In the genomic region with DNA sequence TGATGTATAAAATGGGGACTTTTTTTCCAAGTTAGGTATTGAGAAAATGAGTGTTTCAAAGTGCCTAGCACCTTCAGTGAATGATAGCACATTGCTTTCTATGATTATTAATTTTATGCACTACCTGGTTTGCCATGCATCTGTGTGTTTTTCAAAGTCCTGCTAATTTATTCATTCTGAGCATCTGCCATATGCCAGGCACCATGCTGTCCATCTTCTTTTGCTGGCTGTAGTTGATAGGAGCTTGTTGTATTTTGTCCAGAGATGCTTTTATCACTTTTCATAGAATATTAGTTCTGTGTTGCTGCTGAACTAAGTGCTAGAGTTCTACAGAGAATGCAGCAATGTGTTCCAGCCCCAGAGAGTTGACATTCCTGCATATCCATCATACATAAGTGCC, we compare ENCODE assay signal across 20 cellular contexts. TPM values are rescaled to one million over a fixed set of nuclear protein-coding genes. Genes with fewer than 3 reads are reported as not detected.
A peak's percentile ranks its signal among the peaks of the same experiment; 100 is the strongest.
DNase-seq lines count a peak whose midpoint lies in the region; ATAC-seq and TF ChIP-seq lines count a peak whose summit lies in the region.
"Had no signal": no experiment of that assay in that cellular context is flagged by ENCODE, and none has a peak within 500 bp of the region (broad histone marks: within the 10 kb centered on the region; RNA-seq: fewer than 3 reads in every experiment).

No MANE protein-coding gene starts in this region.

- H3K4me3 Mint-ChIP-seq in activated T-cell treated with anti-CD3 and anti-CD28 coated beads, Interleukin-2, amount 50 U/mL, for 72 hours: peak overlapping the region; percentile 63 to 74
- no peak overlapping the region for H3K4me3 Mint-ChIP-seq in activated naive CD8-positive, alpha-beta T cell treated with anti-CD3 and anti-CD28 coated beads for 36 hours
- peak overlapping the region; percentile 10 for H3K4me3 Mint-ChIP-seq in stimulated activated memory B cell treated with anti-CD40 and anti-IgM and Interleukin-4, amounts not matched to agents 10 μg/mL and 1 μg/mL and 100 μg/mL, for 72 hours
- H3K4me3 Mint-ChIP-seq: HFFc6 had no signal

- peaks cover 66% of the 10 kb centered on the region for H3K4me1 Mint-ChIP-seq in activated T-cell treated with anti-CD3 and anti-CD28 coated beads, Interleukin-2, amount 50 U/mL, for 72 hours (ENCODE audit: low read depth)
- H3K4me1 Mint-ChIP-seq in activated naive CD8-positive, alpha-beta T cell treated with anti-CD3 and anti-CD28 coated beads for 36 hours: peaks cover 52% of the 10 kb centered on the region
- H3K4me1 Mint-ChIP-seq in stimulated activated memory B cell treated with anti-CD40 and anti-IgM and Interleukin-4, amounts not matched to agents 10 μg/mL and 1 μg/mL and 100 μg/mL, for 72 hours: peaks cover 58% of the 10 kb centered on the region

- no peaks in the 10 kb centered on the region for H3K27me3 Mint-ChIP-seq in activated T-cell treated with anti-CD3 and anti-CD28 coated beads, Interleukin-2, amount 50 U/mL, for 72 hours (ENCODE audit: low read depth)
- H3K27me3 Mint-ChIP-seq in activated naive CD8-positive, alpha-beta T cell treated with anti-CD3 and anti-CD28 coated beads for 36 hours: no peaks in the 10 kb centered on the region
- H3K27me3 Mint-ChIP-seq in stimulated activated memory B cell treated with anti-CD40 and anti-IgM and Interleukin-4, amounts not matched to agents 10 μg/mL and 1 μg/mL and 100 μg/mL, for 72 hours: no peaks in the 10 kb centered on the region

- ATAC-seq in activated T-cell treated with anti-CD3 and anti-CD28 coated beads, Interleukin-2, amount 50 U/mL, for 72 hours (replicated peaks in 1 of 2): no peak
- no peak for ATAC-seq in stimulated activated memory B cell treated with anti-CD40 and anti-IgM and Interleukin-4, amounts not matched to agents 10 μg/mL and 1 μg/mL and 100 μg/mL, for 72 hours
- ATAC-seq in GM21737 (IDR thresholded peaks at IDR 0.05; ENCODE audit: unreplicated experiment) (no peak), GM21423 (IDR thresholded peaks at IDR 0.05; ENCODE audit: unreplicated experiment) (no peak)
- ATAC-seq: SK-N-SH treated with all-trans-retinoic acid at 6 μM for 48 hours had no signal

- peaks cover 37% of the 10 kb centered on the region for H3K4me1 ChIP-seq in Loucy (ENCODE audit: insufficient read depth, low read length, poor library complexity, severe bottlenecking)

- no peaks in the 10 kb centered on the region for H3K36me3 ChIP-seq in Loucy (ENCODE audit: insufficient read depth, low read length)
- H3K36me3 ChIP-seq: MG63 had no signal

- TF ChIP-seq CTCF in Loucy (conservative IDR thresholded peaks at IDR 0.05; ENCODE audit: low read length): no peak

- H3K4me2 ChIP-seq in Loucy (ENCODE audit: low read depth, low read length, poor library complexity, severe bottlenecking): peak overlapping the region; percentile 49

- H3K4me3 ChIP-seq in Loucy (ENCODE audit: low read length, poor library complexity, severe bottlenecking): no peak overlapping the region
- H3K4me3 ChIP-seq: MG63 had no signal

- no peak overlapping the region for H3K27ac Mint-ChIP-seq in activated T-cell treated with anti-CD3 and anti-CD28 coated beads, Interleukin-2, amount 50 U/mL, for 72 hours
- H3K27ac Mint-ChIP-seq in activated naive CD8-positive, alpha-beta T cell treated with anti-CD3 and anti-CD28 coated beads for 36 hours: peak overlapping the region; percentile 83
- peak overlapping the region; percentile 88 for H3K27ac Mint-ChIP-seq in stimulated activated memory B cell treated with anti-CD40 and anti-IgM and Interleukin-4, amounts not matched to agents 10 μg/mL and 1 μg/mL and 100 μg/mL, for 72 hours
- H3K27ac Mint-ChIP-seq: HFFc6 had no signal

- H3F3A ChIP-seq in Loucy (ENCODE audit: low read depth): no peaks in the 10 kb centered on the region

- H4K20me1 ChIP-seq in Loucy (ENCODE audit: insufficient read depth, low read length, poor library complexity, severe bottlenecking): no peaks in the 10 kb centered on the region

- no peaks in the 10 kb centered on the region for H3K27me3 ChIP-seq in Loucy (ENCODE audit: insufficient read depth, low read length, poor library complexity, severe bottlenecking)
- H3K27me3 ChIP-seq: MG63 had no signal

- no peaks in the 10 kb centered on the region for H3K9me2 ChIP-seq in Loucy (replicated peaks; ENCODE audit: low read depth, low read length)

- no peaks in the 10 kb centered on the region for H3K79me2 ChIP-seq in Loucy (ENCODE audit: insufficient read depth, low read length)

- H2AFZ ChIP-seq in Loucy (ENCODE audit: low read length): peak overlapping the region; percentile 3; the same call in 1 of the 2 replicates

- peaks cover 4 to 6% of the 10 kb centered on the region in 2 donors for H3K9me3 Mint-ChIP-seq in activated T-cell treated with anti-CD3 and anti-CD28 coated beads, Interleukin-2, amount 50 U/mL, for 72 hours
- peaks cover 14% of the 10 kb centered on the region for H3K9me3 Mint-ChIP-seq in activated naive CD8-positive, alpha-beta T cell treated with anti-CD3 and anti-CD28 coated beads for 36 hours
- peaks cover 3% of the 10 kb centered on the region for H3K9me3 Mint-ChIP-seq in stimulated activated memory B cell treated with anti-CD40 and anti-IgM and Interleukin-4, amounts not matched to agents 10 μg/mL and 1 μg/mL and 100 μg/mL, for 72 hours
- H3K9me3 Mint-ChIP-seq: HFFc6 had no signal

- H3K36me3 Mint-ChIP-seq in activated T-cell treated with anti-CD3 and anti-CD28 coated beads, Interleukin-2, amount 50 U/mL, for 72 hours (ENCODE audit: insufficient read depth in 2 of 2): peaks cover 0 to 2% of the 10 kb centered on the region in 2 donors
- H3K36me3 Mint-ChIP-seq in activated naive CD8-positive, alpha-beta T cell treated with anti-CD3 and anti-CD28 coated beads for 36 hours: peaks cover 4% of the 10 kb centered on the region
- no peaks in the 10 kb centered on the region for H3K36me3 Mint-ChIP-seq in stimulated activated memory B cell treated with anti-CD40 and anti-IgM and Interleukin-4, amounts not matched to agents 10 μg/mL and 1 μg/mL and 100 μg/mL, for 72 hours

- DNase-seq in activated T-cell treated with anti-CD3 and anti-CD28 coated beads, Interleukin-2, amount 50 U/mL, for 72 hours: no peak
- no peak for DNase-seq in activated T-cell treated with anti-CD3 and anti-CD28 coated beads, Interleukin-2, amount 50 U/mL, for 1 hour
- DNase-seq in activated naive CD8-positive, alpha-beta T cell treated with anti-CD3 and anti-CD28 coated beads for 36 hours: no peak
- DNase-seq in GOT3 (lab: John Stamatoyannopoulos, UW): no peak
- DNase-seq: COR-L47, DMS79 treated with DMSO at 0.1 percent for 48 hours, HFFc6, MG63, NCI-H1105, NCI-H1694 treated with DMSO at 0.1 percent for 48 hours, NCI-H2107, NCI-H345, OCI-M1, SHP77 treated with DMSO at 0.1 percent for 48 hours had no signal

- no peaks in the 10 kb centered on the region for H3K9me3 ChIP-seq in Loucy (ENCODE audit: insufficient read depth, low read depth, low read length)
- H3K9me3 ChIP-seq: MG63 had no signal

- H3K9ac ChIP-seq in Loucy (ENCODE audit: low read depth, low read length, poor library complexity, severe bottlenecking): no peak overlapping the region

RNA-seq across cellular contexts. Expression of a gene that starts 48.9 kb away (rescaled TPM):
- under 1 TPM; 0.05 to 0.55 TPM for total RNA-seq in activated T-cell treated with anti-CD3 and anti-CD28 coated beads, Interleukin-2, amount 50 U/mL, for 72 hours
- total RNA-seq in activated naive CD8-positive, alpha-beta T cell treated with anti-CD3 and anti-CD28 coated beads for 36 hours: under 1 TPM; 0.32 to 0.35 TPM
- total RNA-seq: HFFc6, RPMI7951 had no signal
